Comparison of ENCODE assay signal across 14 cellular contexts in the genomic region with DNA sequence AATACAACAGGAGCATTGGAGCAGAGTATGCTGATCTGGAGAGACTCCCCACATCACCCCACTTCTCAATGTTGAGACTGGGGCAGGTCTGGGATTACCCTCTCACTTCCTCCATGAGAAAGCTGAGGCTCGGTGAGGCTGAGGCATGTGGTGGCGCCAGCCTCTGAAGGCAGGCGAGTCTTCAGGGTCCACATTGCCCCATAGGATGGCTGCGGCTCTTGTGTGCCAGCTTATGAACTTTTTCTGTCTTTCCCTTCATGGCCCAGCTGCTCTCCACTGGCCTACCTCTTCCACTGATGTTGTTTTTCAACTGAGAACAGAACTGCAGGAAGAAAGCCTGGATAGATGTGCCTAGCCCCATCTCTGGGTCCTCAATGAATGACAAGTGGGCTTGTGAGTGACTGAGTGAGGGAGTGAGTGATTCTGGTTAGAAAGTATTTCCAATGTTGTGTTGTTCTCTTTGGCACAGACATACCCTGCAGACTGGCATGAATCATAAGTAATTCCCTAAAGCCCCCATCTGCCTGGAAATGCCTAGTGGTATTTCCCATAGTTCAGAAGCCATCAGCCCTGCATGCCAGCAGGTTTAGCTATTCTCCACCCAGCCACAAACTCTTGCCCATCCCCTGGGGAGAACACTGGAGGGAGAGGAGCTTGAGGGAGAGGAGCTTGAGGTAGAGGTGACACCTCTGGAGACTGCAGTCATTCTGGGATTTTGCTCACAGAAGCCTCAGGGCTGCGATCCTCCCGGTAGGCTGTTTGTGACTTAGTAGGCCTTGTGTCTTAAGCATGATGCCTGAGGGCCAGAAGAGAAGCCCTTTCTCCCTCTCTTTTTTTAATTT. TPM values are rescaled to one million over a fixed set of nuclear protein-coding genes. Genes with fewer than 3 reads are reported as not detected.
DNase-seq lines count a peak whose midpoint lies in the region; ATAC-seq and TF ChIP-seq lines count a peak whose summit lies in the region.
"Had no signal": no experiment of that assay in that cellular context is flagged by ENCODE, and none has a peak within 500 bp of the region (broad histone marks: within the 10 kb centered on the region; RNA-seq: fewer than 3 reads in every experiment).

No MANE protein-coding gene starts in this region.

- no peak overlapping the region for H2BK120ac ChIP-seq in mesendoderm (ENCODE audit: low read depth, low read length)

- no peak overlapping the region for H3K18ac ChIP-seq in mesendoderm (ENCODE audit: low read length)

- H3K36me3 Mint-ChIP-seq in endodermal cell (ENCODE audit: low read depth) (no peaks in the 10 kb centered on the region), osteocyte (ENCODE audit: unreplicated experiment) (no peaks in the 10 kb centered on the region), CD14-positive monocyte (peaks cover 0 to 3% of the 10 kb centered on the region in 2 donors)
- no peaks in the 10 kb centered on the region for H3K36me3 Mint-ChIP-seq in CD4-positive, alpha-beta T cell (ENCODE audit: low read depth)

- H3K4me1 ChIP-seq in endodermal cell (ENCODE audit: control insufficient read depth, insufficient read depth, low read length), result peaks cover 10% of the 10 kb centered on the region
- H3K4me1 ChIP-seq in mesendoderm (ENCODE audit: control insufficient read depth, low read depth, low read length), result peaks cover 14% of the 10 kb centered on the region

- H3K9me3 ChIP-seq in endodermal cell (ENCODE audit: control insufficient read depth, low read length), result no peaks in the 10 kb centered on the region
- H3K9me3 ChIP-seq in CD4-positive, alpha-beta T cell (ENCODE audit: control insufficient read depth, low read length), result no peaks in the 10 kb centered on the region

- H3K27me3 ChIP-seq in endodermal cell (ENCODE audit: control insufficient read depth, insufficient read depth, low read length, poor library complexity, severe bottlenecking) (no peaks in the 10 kb centered on the region), mesendoderm (ENCODE audit: insufficient read depth, low read length, poor library complexity) (no peaks in the 10 kb centered on the region)
- H3K27me3 ChIP-seq in CD4-positive, alpha-beta T cell (ENCODE audit: control insufficient read depth, insufficient read depth, low read length), result peaks cover 15% of the 10 kb centered on the region

- H3K79me2 ChIP-seq in mesendoderm (ENCODE audit: control insufficient read depth, insufficient read depth, low read length), result no peaks in the 10 kb centered on the region

- no peak overlapping the region for H3K23ac ChIP-seq in mesendoderm (ENCODE audit: low read length)

- no peak for TF ChIP-seq CTCF in endodermal cell (conservative IDR thresholded peaks at IDR 0.05)
- no peak for TF ChIP-seq CTCF in osteocyte (IDR thresholded peaks at IDR 0.05)
- TF ChIP-seq CTCF in CD14-positive monocyte (IDR thresholded peaks at IDR 0.05), result no peak
- TF ChIP-seq CTCF in CD4-positive, alpha-beta T cell (IDR thresholded peaks at IDR 0.05), result no peak

- POLR2A ChIA-PET in CD4-positive, alpha-beta T cell (lab: Charles Lee), result no interaction called here

- H3K27ac ChIP-seq in endodermal cell (ENCODE audit: low read depth, low read length), result no peak overlapping the region
- no peak overlapping the region for H3K27ac ChIP-seq in mesendoderm (ENCODE audit: low read depth, low read length)
- H3K27ac ChIP-seq in CD4-positive, alpha-beta T cell (ENCODE audit: low read depth, low read length), result no peak overlapping the region
- H3K27ac ChIP-seq: C4-2B had no signal

- no peak overlapping the region for H3K27ac Mint-ChIP-seq in endodermal cell
- H3K27ac Mint-ChIP-seq in osteocyte (ENCODE audit: unreplicated experiment), result peak overlapping the region; percentile 91
- no peak overlapping the region for H3K27ac Mint-ChIP-seq in CD14-positive monocyte
- H3K27ac Mint-ChIP-seq in CD4-positive, alpha-beta T cell, result no peak overlapping the region
- H3K27ac Mint-ChIP-seq: activated T-cell treated with anti-CD3 and anti-CD28 coated beads, Interleukin-2, amount 50 U/mL, for 72 hours had no signal

- H3K4me2 ChIP-seq in mesendoderm (ENCODE audit: low read length), result no peak overlapping the region

- H3K36me3 ChIP-seq in endodermal cell (ENCODE audit: control insufficient read depth, insufficient read depth, low read length) (no peaks in the 10 kb centered on the region), mesendoderm (ENCODE audit: control insufficient read depth, insufficient read depth, low read length) (no peaks in the 10 kb centered on the region)

- no peaks in the 10 kb centered on the region for H3K79me1 ChIP-seq in mesendoderm (ENCODE audit: low read length)

- H4K8ac ChIP-seq in mesendoderm (ENCODE audit: low read depth, low read length), result no peak overlapping the region

- intact Hi-C loops in CD14-positive monocyte (cut with micrococcal nuclease), result no loop called here
- intact Hi-C loops in CD4-positive, alpha-beta T cell (cut with DNase I, micrococcal nuclease), result no loop called here

- H3K9ac ChIP-seq in endodermal cell (ENCODE audit: extremely low read depth, low read length, poor library complexity, severe bottlenecking) (no peak overlapping the region), mesendoderm (ENCODE audit: low read length) (no peak overlapping the region)

- H3K56ac ChIP-seq in mesendoderm (ENCODE audit: low read length), result no peak overlapping the region

- no peak for ATAC-seq in CD4-positive, alpha-beta T cell (ENCODE audit: poor library complexity)
- ATAC-seq: activated T-cell treated with anti-CD3 and anti-CD28 coated beads, Interleukin-2, amount 50 U/mL, for 72 hours had no signal

- CTCF ChIA-PET in CD4-positive, alpha-beta T cell (lab: Charles Lee), result no interaction called here

- H3K4me3 Mint-ChIP-seq in endodermal cell (no peak overlapping the region), osteocyte (ENCODE audit: unreplicated experiment) (no peak overlapping the region), CD14-positive monocyte (no peak overlapping the region)
- H3K4me3 Mint-ChIP-seq in CD4-positive, alpha-beta T cell, result no peak overlapping the region
- H3K4me3 Mint-ChIP-seq: activated T-cell treated with anti-CD3 and anti-CD28 coated beads, Interleukin-2, amount 50 U/mL, for 72 hours had no signal

- no peak overlapping the region for H3K4ac ChIP-seq in mesendoderm (ENCODE audit: low read depth, low read length)

- no peak overlapping the region for H2BK5ac ChIP-seq in mesendoderm (ENCODE audit: low read length)

- H2AK5ac ChIP-seq in mesendoderm (ENCODE audit: low read length), result no peak overlapping the region

- no peak overlapping the region for H4K5ac ChIP-seq in mesendoderm (ENCODE audit: low read length)

- H3K4me1 Mint-ChIP-seq in endodermal cell (peaks cover 24% of the 10 kb centered on the region), osteocyte (ENCODE audit: unreplicated experiment) (peaks cover 67% of the 10 kb centered on the region), CD14-positive monocyte (peaks cover 5% of the 10 kb centered on the region)
- H3K4me1 Mint-ChIP-seq in CD4-positive, alpha-beta T cell (ENCODE audit: low read depth), result no peaks in the 10 kb centered on the region

- H3K4me3 ChIP-seq in endodermal cell (ENCODE audit: low read length) (no peak overlapping the region), mesendoderm (ENCODE audit: low read length) (no peak overlapping the region)

- peak; percentile 85 for DNase-seq in EH (ENCODE audit: low read depth)
- DNase-seq in RPMI7951 (ENCODE audit: low read depth), result peak; percentile 82
- DNase-seq in endodermal cell, result peak; percentile 44
- no peak for DNase-seq in osteocyte (ENCODE audit: extremely low spot score, unreplicated experiment)
- no peak for DNase-seq in stimulated activated naive CD4-positive, alpha-beta T cell (lab: John Stamatoyannopoulos, UW)
- DNase-seq in CD14-positive monocyte (ENCODE audit: low spot score), result no peak
- no peak for DNase-seq in mesendoderm
- DNase-seq in CD4-positive, alpha-beta T cell, result no peak
- DNase-seq: activated T-cell treated with anti-CD3 and anti-CD28 coated beads, Interleukin-2, amount 50 U/mL, for 72 hours; NCI-H146; NCI-H774; SIG-M5; stimulated activated CD8-positive, alpha-beta memory T cell treated with anti-CD3 and anti-CD28 coated beads, Interleukin-4, amount 100 ng/mL, for 48 hours had no signal

- H2BK15ac ChIP-seq in mesendoderm (replicated peaks; ENCODE audit: low read depth), result no peak overlapping the region

- WGBS in endodermal cell (ENCODE audit: insufficient coverage in 1 of 2, insufficient read length in 1 of 2), 2 experiments, result 97 to 98% methylated on average over 6 of the region's 6 CpGs
- WGBS in mesendoderm (ENCODE audit: extremely low coverage, insufficient coverage, low lambda C conversion rate), result no CpG with 5 or more reads among the region's 6 CpGs

- H3K9me3 Mint-ChIP-seq in endodermal cell (no peaks in the 10 kb centered on the region), osteocyte (ENCODE audit: unreplicated experiment) (no peaks in the 10 kb centered on the region), CD14-positive monocyte (peaks cover 0 to 12% (median 0%) of the 10 kb centered on the region in 7 donors)
- H3K9me3 Mint-ChIP-seq in CD4-positive, alpha-beta T cell, result no peaks in the 10 kb centered on the region
- H3K9me3 Mint-ChIP-seq: activated T-cell treated with anti-CD3 and anti-CD28 coated beads, Interleukin-2, amount 50 U/mL, for 72 hours had no signal

- H3K27me3 Mint-ChIP-seq in endodermal cell (ENCODE audit: insufficient read depth) (peaks cover 8% of the 10 kb centered on the region), osteocyte (ENCODE audit: unreplicated experiment) (no peaks in the 10 kb centered on the region), CD14-positive monocyte (ENCODE audit: low read depth in 3 of 3) (peaks cover 29 to 42% (median 30%) of the 10 kb centered on the region in 3 donors)
- peaks cover 31% of the 10 kb centered on the region for H3K27me3 Mint-ChIP-seq in CD4-positive, alpha-beta T cell

RNA-seq across cellular contexts. Expression of a gene that starts 56.9 kb away (rescaled TPM):
- 13.1 and 15.1 TPM in 2 replicates for total RNA-seq in RPMI7951 (2014; rRNA removed; shearing (Covaris generic))
- total RNA-seq in endodermal cell (100 to 1,000 TPM; 109 to 153 TPM), osteocyte (195 and 199 TPM in 2 replicates)
- polyA plus RNA-seq in endodermal cell (2013, experiment 1 of 2), result 59.2 TPM
- polyA plus RNA-seq in endodermal cell (2013, experiment 2 of 2), result 56.9 TPM
- polyA plus RNA-seq in CD14-positive monocyte, result not detected
- polyA plus RNA-seq in mesendoderm (2013, experiment 1 of 2), result 110 TPM
- polyA plus RNA-seq in mesendoderm (2013, experiment 2 of 2), result 105 TPM
- not detected for total RNA-seq in CD4-positive, alpha-beta T cell

Comparison
In these comparisons a context has a peak if more than half of its experiments do, and no peak if none do; other contexts are left out.
1. DNase-seq: peak in EH (single experiment), RPMI7951 (single experiment) and endodermal cell (single experiment); none in osteocyte (single experiment), stimulated activated naive CD4-positive, alpha-beta T cell (0 of 6), CD14-positive monocyte (single experiment), mesendoderm (single experiment) and CD4-positive, alpha-beta T cell (0 of 10).
2. RNA of a gene that starts 56.9 kb away (total RNA-seq): 195 to 199 TPM in osteocyte, 109 to 153 TPM in endodermal cell and 13.1 to 15.1 TPM in RPMI7951; not detected in CD4-positive, alpha-beta T cell; every median in the first group is over 10 times any median in the second.